Comparison of ENCODE assay signal across 1 cellular context in the genomic region with DNA sequence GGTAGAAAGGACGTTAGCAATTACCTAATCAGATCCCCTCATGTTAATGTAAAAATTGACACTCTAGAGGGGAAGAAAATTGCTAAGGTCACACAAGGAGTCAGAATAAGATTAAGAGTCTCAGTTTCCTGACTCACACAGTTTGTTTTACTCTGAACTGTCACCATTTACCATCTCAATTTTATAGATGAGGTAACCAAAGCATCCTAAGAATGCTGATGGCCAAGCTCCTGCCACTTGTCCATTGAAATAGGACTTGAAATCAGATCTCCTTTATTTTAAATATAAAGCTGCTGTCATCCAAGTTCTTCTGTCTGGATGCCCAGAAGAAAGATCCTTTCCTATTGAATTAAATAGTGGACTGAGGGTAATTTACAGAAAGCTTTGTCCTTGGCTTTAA.
TF ChIP-seq lines count a peak whose summit lies in the region.

No MANE protein-coding gene starts in this region.

TF ChIP-seq in IMR-90, 13 proteins besides CTCF, POLR2A, EP300 and RAD21:
- TF ChIP-seq RCOR1 (IDR thresholded peaks at IDR 0.05; ENCODE audit: insufficient replicate concordance, low read length) (no peak), BHLHE40 (IDR thresholded peaks at IDR 0.05; ENCODE audit: low read depth, low read length) (no peak), CHD1 (IDR thresholded peaks at IDR 0.05; ENCODE audit: low read depth, low read length) (no peak)
- TF ChIP-seq, protein P1, sequence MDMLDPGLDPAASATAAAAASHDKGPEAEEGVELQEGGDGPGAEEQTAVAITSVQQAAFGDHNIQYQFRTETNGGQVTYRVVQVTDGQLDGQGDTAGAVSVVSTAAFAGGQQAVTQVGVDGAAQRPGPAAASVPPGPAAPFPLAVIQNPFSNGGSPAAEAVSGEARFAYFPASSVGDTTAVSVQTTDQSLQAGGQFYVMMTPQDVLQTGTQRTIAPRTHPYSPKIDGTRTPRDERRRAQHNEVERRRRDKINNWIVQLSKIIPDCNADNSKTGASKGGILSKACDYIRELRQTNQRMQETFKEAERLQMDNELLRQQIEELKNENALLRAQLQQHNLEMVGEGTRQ (IDR thresholded peaks at IDR 0.05; ENCODE audit: low read depth, low read length), result no peak
